In genomic region chr9:124293712-124294504, GRCh38 we compare ENCODE assay signal across 1 cellular context.
TF ChIP-seq lines count a peak whose summit lies in the region.

No MANE protein-coding gene starts in this region.

TF ChIP-seq in GM12878, 131 proteins besides CTCF, POLR2A, EP300 and RAD21:
- TF ChIP-seq ZNF274 (IDR thresholded peaks at IDR 0.05; ENCODE audit: insufficient read depth, insufficient read length) (no peak), EGR1 (IDR thresholded peaks at IDR 0.05; ENCODE audit: borderline replicate concordance in 1 of 2, low read depth in 2 of 2, low read length in 2 of 2) (no peak), CBX3 (IDR thresholded peaks at IDR 0.05; ENCODE audit: borderline replicate concordance, low read depth) (no peak), MLLT1 (IDR thresholded peaks at IDR 0.05) (no peak; the same call in 1 of the 2 replicates), NR2F1 (conservative IDR thresholded peaks at IDR 0.05) (no peak), POLR2AphosphoS2 (IDR thresholded peaks at IDR 0.05; ENCODE audit: low read depth, low read length) (peak; percentile 14; the same call in 1 of the 2 replicates), NFYA (IDR thresholded peaks at IDR 0.05; ENCODE audit: borderline replicate concordance, low read depth, low read length) (no peak), DPF2 (IDR thresholded peaks at IDR 0.05) (0 out of 2 replicates have a peak, but pooled peaks have one; percentile 13), SIX5 (IDR thresholded peaks at IDR 0.05; ENCODE audit: low read depth, low read length, severe bottlenecking) (no peak), BCL3 (IDR thresholded peaks at IDR 0.05; ENCODE audit: borderline replicate concordance, insufficient read depth, low read depth, low read length, poor library complexity, severe bottlenecking) (no peak), ESRRA (IDR thresholded peaks at IDR 0.05; ENCODE audit: low read length) (no peak)
